ENCODE assay signal across 25 cellular contexts in genomic region chr22:23690713-23691112, GRCh38. TPM values are rescaled to one million over a fixed set of nuclear protein-coding genes. Genes with fewer than 3 reads are reported as not detected.
DNase-seq lines count a peak whose midpoint lies in the region; ATAC-seq and TF ChIP-seq lines count a peak whose summit lies in the region.
"Had no signal": no experiment of that assay in that cellular context is flagged by ENCODE, and none has a peak within 500 bp of the region (broad histone marks: within the 10 kb centered on the region; RNA-seq: fewer than 3 reads in every experiment).

A gene with protein sequence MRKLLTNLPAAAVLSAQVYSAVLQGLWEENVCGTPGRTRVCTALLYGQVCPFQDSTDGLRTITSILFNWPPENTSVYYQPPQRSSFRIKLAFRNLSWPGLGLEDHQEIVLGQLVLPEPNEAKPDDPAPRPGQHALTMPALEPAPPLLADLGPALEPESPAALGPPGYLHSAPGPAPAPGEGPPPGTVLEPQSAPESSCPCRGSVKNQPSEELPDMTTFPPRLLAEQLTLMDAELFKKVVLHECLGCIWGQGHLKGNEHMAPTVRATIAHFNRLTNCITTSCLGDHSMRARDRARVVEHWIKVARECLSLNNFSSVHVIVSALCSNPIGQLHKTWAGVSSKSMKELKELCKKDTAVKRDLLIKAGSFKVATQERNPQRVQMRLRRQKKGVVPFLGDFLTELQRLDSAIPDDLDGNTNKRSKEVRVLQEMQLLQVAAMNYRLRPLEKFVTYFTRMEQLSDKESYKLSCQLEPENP (plus strand): TSS chr22:23691013. CDS start chr22:23692031, 1,018 bp downstream.

- intact Hi-C loops in T-helper 2 cell treated with Interferon-gamma antibody and Interleukin-4, amounts not matched to agents 100 ng/mL and 5 ng/mL, for 36 hours (cut with micrococcal nuclease): no loop called here
- intact Hi-C loops in Panc1 (cut with micrococcal nuclease; ENCODE audit: unreplicated experiment) (no loop called here), ascending aorta (cut with DNase I) (no loop called here)

- TSS peak; percentile 58 for BruUV-seq in Panc1 (replicated peaks; lab: Mats Ljungman, UMichigan)

- POLR2A ChIA-PET in Panc1 (lab: Charles Lee): no interaction called here

- DNase-seq in T-helper 2 cell (no peak), Panc1 (ENCODE audit: low read depth, low spot score) (no peak), mesenteric fat pad (ENCODE audit: low spot score) (peak; percentile 45), NCI-H2227 (lab: John Stamatoyannopoulos, UW; ENCODE audit: unreplicated experiment) (no peak), ascending aorta (ENCODE audit: low spot score in 2 of 2) (no peak), SHP77 (lab: John Stamatoyannopoulos, UW) (no peak)
- DNase-seq: 8988T; activated CD4-positive, CD25-positive, alpha-beta regulatory T cell treated with anti-CD3 and anti-CD28 coated beads, Interleukin-2, amount 50 U/mL, for 72 hours; activated CD8-positive, alpha-beta memory T cell treated with anti-CD3 and anti-CD28 coated beads, Interleukin-2, amount 50 U/mL, for 4 hours; activated gamma-delta T cell; anterior cingulate cortex; Calu3; caudate nucleus; dorsolateral prefrontal cortex; NCI-H1048; NCI-H187 treated with DMSO at 0.1 percent for 48 hours; stimulated activated CD4-positive, alpha-beta T cell treated with anti-CD3 and anti-CD28 coated beads, Interleukin-4, amount 100 ng/mL, for 24 hours; stimulated activated naive CD8-positive, alpha-beta T cell treated with anti-CD3 and anti-CD28 coated beads, Interleukin-15, Interleukin-2, amounts not matched to agents 100 U/mL and 50 U/mL, for 24 hours; tibial artery had no signal

- H3K9me3 ChIP-seq in BLaER1 treated with 17β-estradiol and CSF1 and Interleukin-3, amounts not matched to agents 10 nM and 100 nM (replicated peaks in 1 of 11): no peaks in the 10 kb centered on the region
- no peaks in the 10 kb centered on the region for H3K9me3 ChIP-seq in Panc1 (ENCODE audit: control insufficient read depth, insufficient read depth, low read depth, low read length)
- no peaks in the 10 kb centered on the region for H3K9me3 ChIP-seq in ascending aorta
- H3K9me3 ChIP-seq: tibial artery had no signal

- 0 out of 22 replicates have a peak within 1 kb of the TSS, but pooled peaks of 1 of the 11 experiments have one; percentile 17 for H3K9ac ChIP-seq in BLaER1 treated with 17β-estradiol and CSF1 and Interleukin-3, amounts not matched to agents 10 nM and 100 nM

- H3K4me2 ChIP-seq in BLaER1 treated with 17β-estradiol and CSF1 and Interleukin-3, amounts not matched to agents 10 nM and 100 nM: peak within 1 kb of the TSS in 7 of 11 experiments; percentile 8 to 99 (median 46); a peak in 12 of 22 replicates
- H3K4me2 ChIP-seq: hepatocyte had no signal

- H3K36me3 ChIP-seq in BLaER1 treated with 17β-estradiol and CSF1 and Interleukin-3, amounts not matched to agents 10 nM and 100 nM: peaks cover 45 to 75% (median 59%) of the 10 kb centered on the region in 11 experiments
- H3K36me3 ChIP-seq in Panc1 (ENCODE audit: control insufficient read depth, insufficient read depth, low read length) (no peaks in the 10 kb centered on the region), ascending aorta (peaks cover 13 to 28% of the 10 kb centered on the region in 2 donors)

- in situ Hi-C loops in Panc1 (cut with HindIII; ENCODE audit: low pct_unique_long_range_greater_than_20kb, low sequenced_read_pairs): no loop called here

- H3K4me1 ChIP-seq in BLaER1 treated with 17β-estradiol and CSF1 and Interleukin-3, amounts not matched to agents 10 nM and 100 nM: peaks cover 11 to 51% (median 41%) of the 10 kb centered on the region in 10 experiments
- no peaks in the 10 kb centered on the region for H3K4me1 ChIP-seq in Panc1 (ENCODE audit: control insufficient read depth, insufficient read depth, low read length)
- H3K4me1 ChIP-seq in ascending aorta: no peaks in the 10 kb centered on the region
- H3K4me1 ChIP-seq: tibial artery had no signal

- H4K20me1 ChIP-seq in BLaER1 treated with 17β-estradiol and CSF1 and Interleukin-3, amounts not matched to agents 10 nM and 100 nM: peaks cover 0 to 9% (median 0%) of the 10 kb centered on the region in 11 experiments; a peak in 8 of 22 replicates

- ATAC-seq in Panc1: no peak
- ATAC-seq: stimulated activated naive CD8-positive, alpha-beta T cell treated with anti-CD3 and anti-CD28 coated beads, Interleukin-15, Interleukin-2, amounts not matched to agents 100 U/mL and 50 U/mL, for 24 hours had no signal

- CTCF ChIA-PET in Panc1 (lab: Charles Lee): no interaction called here

- no peak for TF ChIP-seq CTCF in Panc1 (IDR thresholded peaks at IDR 0.05)
- TF ChIP-seq CTCF in ascending aorta (IDR thresholded peaks at IDR 0.05): no peak

- peak within 1 kb of the TSS in 2 of 11 experiments; percentile 0 to 14; a peak in 1 of 22 replicates for H3K27ac ChIP-seq in BLaER1 treated with 17β-estradiol and CSF1 and Interleukin-3, amounts not matched to agents 10 nM and 100 nM
- H3K27ac ChIP-seq in Panc1 (ENCODE audit: low read length) (no peak within 1 kb of the TSS), ascending aorta (no peak within 1 kb of the TSS)
- H3K27ac ChIP-seq: dorsolateral prefrontal cortex, epithelial cell of prostate, hepatocyte, tibial artery had no signal

- H3K27me3 ChIP-seq in BLaER1 treated with 17β-estradiol and CSF1 and Interleukin-3, amounts not matched to agents 10 nM and 100 nM: no peaks in the 10 kb centered on the region
- H3K27me3 ChIP-seq in Panc1 (ENCODE audit: control insufficient read depth, insufficient read depth, low read length): no peaks in the 10 kb centered on the region
- H3K27me3 ChIP-seq in ascending aorta: no peaks in the 10 kb centered on the region
- H3K27me3 ChIP-seq: dorsolateral prefrontal cortex, hepatocyte, tibial artery had no signal

- no peak within 1 kb of the TSS for H3K4me3 ChIP-seq in BLaER1 treated with 17β-estradiol and CSF1 and Interleukin-3, amounts not matched to agents 10 nM and 100 nM
- H3K4me3 ChIP-seq in Panc1 (ENCODE audit: low read depth in 2 of 2, low read length in 2 of 2) (no peak within 1 kb of the TSS), ascending aorta (no peak within 1 kb of the TSS)
- H3K4me3 ChIP-seq: dorsolateral prefrontal cortex, hepatocyte, tibial artery had no signal

RNA-seq across cellular contexts. Expression of the gene that starts here (rescaled TPM):
- 31.4 and 34.7 TPM in 2 replicates for total RNA-seq in T-helper 2 cell treated with Interferon-gamma antibody and Interleukin-4, amounts not matched to agents 100 ng/mL and 5 ng/mL, for 36 hours
- not detected for total RNA-seq in Panc1 (2021; ENCODE audit: unreplicated experiment)
- 0.73 TPM for polyA plus RNA-seq in Panc1 (2012; ENCODE audit: insufficient read length)
- total RNA-seq in mesenteric fat pad: 1.5 TPM
- total RNA-seq in ascending aorta: not detected
- total RNA-seq: Calu3, Daoy, fibroblast of villous mesenchyme, hepatocyte had no signal

Comparison
In these comparisons a context has a peak if more than half of its experiments do, and no peak if none do; other contexts are left out.
1. RNA of the gene that starts here (total RNA-seq): 31.4 to 34.7 TPM in T-helper 2 cell treated with Interferon-gamma antibody and Interleukin-4, amounts not matched to agents 100 ng/mL and 5 ng/mL, for 36 hours; 1.5 TPM in mesenteric fat pad (single experiment), not detected in Panc1 (single experiment) and not detected in ascending aorta (single experiment); every median in the first group is over 10 times any median in the second.